In genomic region chr3:126782554-126782953, GRCh38 we compare ENCODE assay signal across 10 cellular contexts.
DNase-seq lines count a peak whose midpoint lies in the region; ATAC-seq and TF ChIP-seq lines count a peak whose summit lies in the region.
"Had no signal": no experiment of that assay in that cellular context is flagged by ENCODE, and none has a peak within 500 bp of the region (broad histone marks: within the 10 kb centered on the region; RNA-seq: fewer than 3 reads in every experiment).

No MANE protein-coding gene starts in this region.

- no peaks in the 10 kb centered on the region for H3K4me1 ChIP-seq in HEK293 (ENCODE audit: control insufficient read depth, insufficient read depth, low read length)
- peaks cover 0 to 14% of the 10 kb centered on the region in 2 donors for H3K4me1 ChIP-seq in right atrium auricular region
- peaks cover 7% of the 10 kb centered on the region for H3K4me1 ChIP-seq in stomach smooth muscle (ENCODE audit: control insufficient read depth, insufficient read depth, low read length)

- H3K9me3 ChIP-seq in HEK293 (ENCODE audit: control insufficient read depth, insufficient read depth, low read depth, low read length) (no peaks in the 10 kb centered on the region), right atrium auricular region (no peaks in the 10 kb centered on the region), stomach smooth muscle (ENCODE audit: control insufficient read depth in 2 of 2, low read length in 2 of 2) (no peaks in the 10 kb centered on the region)

- no peak for TF ChIP-seq CTCF in HEK293 (tag by site-specific recombination; IDR thresholded peaks at IDR 0.05)
- TF ChIP-seq CTCF in right atrium auricular region (IDR thresholded peaks at IDR 0.05): no peak
- no peak for TF ChIP-seq CTCF in nephron progenitor cell (IDR thresholded peaks at IDR 0.05)

- peaks cover 4% of the 10 kb centered on the region for H3K9me3 Mint-ChIP-seq in nephron progenitor cell
- H3K9me3 Mint-ChIP-seq: activated B cell treated with CpG ODN at 0.5 μM for 24 hours had no signal

- no peak overlapping the region for H3K27ac Mint-ChIP-seq in nephron progenitor cell
- H3K27ac Mint-ChIP-seq: activated B cell treated with CpG ODN at 0.5 μM for 24 hours had no signal

- H3K4me1 Mint-ChIP-seq in nephron progenitor cell: peaks cover 32% of the 10 kb centered on the region

- no peak overlapping the region for H3K4me3 ChIP-seq in HEK293 (ENCODE audit: low read depth, low read length)
- H3K4me3 ChIP-seq in right atrium auricular region: no peak overlapping the region
- no peak overlapping the region for H3K4me3 ChIP-seq in stomach smooth muscle (ENCODE audit: low read length in 2 of 2)

- POLR2A ChIA-PET in HEK293 (lab: Yijun Ruan, JAX): no interaction called here

- H3K27ac ChIP-seq in HEK293 (ENCODE audit: extremely low read depth, low read depth, low read length) (no peak overlapping the region), right atrium auricular region (peak overlapping the region in 1 of 2 donors; percentile 29), stomach smooth muscle (ENCODE audit: low read length) (peak overlapping the region; percentile 37)

- CTCF ChIA-PET in HEK293 (lab: Yijun Ruan, JAX): no interaction called here

- no peaks in the 10 kb centered on the region for H3K27me3 ChIP-seq in right atrium auricular region
- H3K27me3 ChIP-seq in stomach smooth muscle (ENCODE audit: control insufficient read depth in 1 of 2, insufficient read depth in 2 of 2, low read length in 2 of 2): no peaks in the 10 kb centered on the region

- peak; percentile 83 for DNase-seq in amniotic stem cell (lab: John Stamatoyannopoulos, UW)
- DNase-seq in right atrium auricular region (ENCODE audit: low spot score): peak; percentile 64
- DNase-seq in nephron progenitor cell: no peak
- DNase-seq in NCI-H146 (lab: John Stamatoyannopoulos, UW): no peak
- no peak for DNase-seq in DMS53 treated with DMSO at 0.1 percent for 48 hours (lab: John Stamatoyannopoulos, UW; ENCODE audit: unreplicated experiment)
- DNase-seq: activated B cell treated with CpG ODN at 0.5 μM for 24 hours, NCI-H187 treated with DMSO at 0.1 percent for 48 hours had no signal

- no peak for ATAC-seq in GM21447 (IDR thresholded peaks at IDR 0.05; ENCODE audit: unreplicated experiment)

- H3K9ac ChIP-seq in stomach smooth muscle (ENCODE audit: low read length in 2 of 2): no peak overlapping the region

- peaks cover 0 to 6% of the 10 kb centered on the region in 2 experiments; a peak in 1 of 3 replicates for H3K36me3 ChIP-seq in HEK293 (ENCODE audit: control insufficient read depth in 2 of 2, insufficient read depth in 1 of 2, low read length in 2 of 2)
- no peaks in the 10 kb centered on the region for H3K36me3 ChIP-seq in right atrium auricular region
- no peaks in the 10 kb centered on the region for H3K36me3 ChIP-seq in stomach smooth muscle (ENCODE audit: control insufficient read depth in 2 of 2, insufficient read depth in 2 of 2, low read length in 2 of 2)

- H3K4me3 Mint-ChIP-seq in nephron progenitor cell: no peak overlapping the region
- H3K4me3 Mint-ChIP-seq: activated B cell treated with CpG ODN at 0.5 μM for 24 hours had no signal

- H3K36me3 Mint-ChIP-seq in nephron progenitor cell (ENCODE audit: low read depth): peaks cover 11% of the 10 kb centered on the region

- peaks cover 6% of the 10 kb centered on the region for H3K27me3 Mint-ChIP-seq in nephron progenitor cell (ENCODE audit: low read depth, poor library complexity)
- H3K27me3 Mint-ChIP-seq: activated B cell treated with CpG ODN at 0.5 μM for 24 hours had no signal

TF ChIP-seq in HEK293, 187 proteins besides CTCF, POLR2A, EP300 and RAD21:
- TF ChIP-seq YY1 (tag by site-specific recombination; IDR thresholded peaks at IDR 0.05) (no peak), EGR2 (tag by site-specific recombination; IDR thresholded peaks at IDR 0.05; ENCODE audit: low read depth) (0 out of 2 replicates have a peak, but pooled peaks have one; percentile 15), TRIM28 (IDR thresholded peaks at IDR 0.05; ENCODE audit: borderline replicate concordance, low read length) (no peak), BCL11A (tag by site-specific recombination; IDR thresholded peaks at IDR 0.05; ENCODE audit: low read depth) (no peak), IKZF3 (tag by site-specific recombination; IDR thresholded peaks at IDR 0.05) (no peak), KLF1 (tag by site-specific recombination; IDR thresholded peaks at IDR 0.05) (peak; percentile 85), ZNF354C (tag by site-specific recombination; IDR thresholded peaks at IDR 0.05; ENCODE audit: borderline replicate concordance, low read depth) (no peak), REPIN1 (tag by site-specific recombination; IDR thresholded peaks at IDR 0.05; ENCODE audit: low read depth) (no peak), ZNF571 (tag by site-specific recombination; IDR thresholded peaks at IDR 0.05) (no peak), ZNF138 (tag by site-specific recombination; IDR thresholded peaks at IDR 0.05; ENCODE audit: borderline replicate concordance) (no peak), ZFP69B (tag by site-specific recombination; IDR thresholded peaks at IDR 0.05) (no peak), TSHZ1 (tag by site-specific recombination; IDR thresholded peaks at IDR 0.05; ENCODE audit: borderline replicate concordance) (no peak), TCF7L2 (IDR thresholded peaks at IDR 0.05; ENCODE audit: borderline replicate concordance, low read depth, low read length) (no peak), ZFHX2 (tag by site-specific recombination; conservative IDR thresholded peaks at IDR 0.05) (peak; percentile 36; the same call in 1 of the 2 replicates), ZNF585B (tag by site-specific recombination; IDR thresholded peaks at IDR 0.05) (no peak)

Comparison
In these comparisons a context has a peak if more than half of its experiments do, and no peak if none do; other contexts are left out.
1. DNase-seq: peak in amniotic stem cell (single experiment) and right atrium auricular region (single experiment); none in nephron progenitor cell (single experiment), NCI-H146 (single experiment) and DMS53 treated with DMSO at 0.1 percent for 48 hours (single experiment).